In genomic region chr4:137421796-137422195, GRCh38 we compare ENCODE assay signal across 22 cellular contexts.
DNase-seq lines count a peak whose midpoint lies in the region; ATAC-seq and TF ChIP-seq lines count a peak whose summit lies in the region.
"Had no signal": no experiment of that assay in that cellular context is flagged by ENCODE, and none has a peak within 500 bp of the region (broad histone marks: within the 10 kb centered on the region; RNA-seq: fewer than 3 reads in every experiment).

No MANE protein-coding gene starts in this region.

- TF ChIP-seq CTCF in astrocyte of the spinal cord (IDR thresholded peaks at IDR 0.05; ENCODE audit: low read depth, low read length): no peak
- TF ChIP-seq CTCF in CD4-positive, alpha-beta T cell (IDR thresholded peaks at IDR 0.05): no peak

- intact Hi-C loops in CD4-positive, alpha-beta T cell (cut with DNase I, micrococcal nuclease): no loop called here

- CTCF ChIA-PET in CD4-positive, alpha-beta T cell (lab: Charles Lee): no interaction called here

- no peaks in the 10 kb centered on the region for H3K9me3 ChIP-seq in CD4-positive, alpha-beta T cell (ENCODE audit: control insufficient read depth, low read length)
- H3K9me3 ChIP-seq: heart left ventricle had no signal

- no peak for ATAC-seq in CD4-positive, alpha-beta T cell (ENCODE audit: poor library complexity)
- ATAC-seq in HG03457 (IDR thresholded peaks at IDR 0.05; ENCODE audit: unreplicated experiment): no peak
- ATAC-seq: esophagus mucosa; heart left ventricle; left lobe of liver; stimulated activated naive B cell treated with anti-CD40 and anti-IgM and Interleukin-4, amounts not matched to agents 10 μg/mL and 1 μg/mL and 100 μg/mL, for 72 hours had no signal

- peaks cover 12% of the 10 kb centered on the region for H3K9me3 Mint-ChIP-seq in CD4-positive, alpha-beta T cell
- H3K9me3 Mint-ChIP-seq: GM23338 had no signal

- no peak overlapping the region for H3K4me3 Mint-ChIP-seq in CD4-positive, alpha-beta T cell
- H3K4me3 Mint-ChIP-seq: activated naive CD8-positive, alpha-beta T cell treated with anti-CD3 and anti-CD28 coated beads, Interleukin-2, amount 10 ng/mL, durations not matched to agents 7 days and 5 days; CD4-positive, alpha-beta memory T cell; GM23338; stimulated activated naive B cell treated with anti-CD40 and anti-IgM and Interleukin-4, amounts not matched to agents 10 μg/mL and 1 μg/mL and 100 μg/mL, for 72 hours had no signal

- H3K27me3 ChIP-seq in CD4-positive, alpha-beta T cell (ENCODE audit: control insufficient read depth, insufficient read depth, low read length): no peaks in the 10 kb centered on the region
- H3K27me3 ChIP-seq: heart left ventricle, sigmoid colon had no signal

- H3K27me3 Mint-ChIP-seq in CD4-positive, alpha-beta T cell: no peaks in the 10 kb centered on the region
- H3K27me3 Mint-ChIP-seq: activated naive CD8-positive, alpha-beta T cell treated with anti-CD3 and anti-CD28 coated beads, Interleukin-2, amount 10 ng/mL, durations not matched to agents 7 days and 5 days; CD4-positive, alpha-beta memory T cell; stimulated activated naive B cell treated with anti-CD40 and anti-IgM and Interleukin-4, amounts not matched to agents 10 μg/mL and 1 μg/mL and 100 μg/mL, for 72 hours had no signal

- no peaks in the 10 kb centered on the region for H3K36me3 Mint-ChIP-seq in CD4-positive, alpha-beta T cell (ENCODE audit: low read depth)
- H3K36me3 Mint-ChIP-seq: activated naive CD8-positive, alpha-beta T cell treated with anti-CD3 and anti-CD28 coated beads, Interleukin-2, amount 10 ng/mL, durations not matched to agents 7 days and 5 days; CD4-positive, alpha-beta memory T cell; stimulated activated naive B cell treated with anti-CD40 and anti-IgM and Interleukin-4, amounts not matched to agents 10 μg/mL and 1 μg/mL and 100 μg/mL, for 72 hours had no signal

- no peak overlapping the region for H3K27ac ChIP-seq in CD4-positive, alpha-beta T cell (ENCODE audit: low read depth, low read length)
- H3K27ac ChIP-seq: heart left ventricle, sigmoid colon had no signal

- in situ Hi-C loops in astrocyte of the spinal cord (cut with HindIII; ENCODE audit: low sequenced_read_pairs): no loop called here

- no peak overlapping the region for H3K27ac Mint-ChIP-seq in CD4-positive, alpha-beta T cell
- H3K27ac Mint-ChIP-seq: activated naive CD8-positive, alpha-beta T cell treated with anti-CD3 and anti-CD28 coated beads, Interleukin-2, amount 10 ng/mL, durations not matched to agents 7 days and 5 days; CD4-positive, alpha-beta memory T cell; GM23338; stimulated activated naive B cell treated with anti-CD40 and anti-IgM and Interleukin-4, amounts not matched to agents 10 μg/mL and 1 μg/mL and 100 μg/mL, for 72 hours had no signal

- DNase-seq in EH (ENCODE audit: low read depth) (peak; percentile 66), M059J (ENCODE audit: low read depth) (peak; percentile 46), astrocyte of the spinal cord (ENCODE audit: low read depth, low spot score) (peak; percentile 61), myocyte (ENCODE audit: low read depth) (peak; percentile 53), NCI-H2196 (lab: John Stamatoyannopoulos, UW; ENCODE audit: unreplicated experiment) (no peak), activated gamma-delta T cell treated with Interleukin-2 at 50 U/mL for 16 hours (no peak)
- no peak for DNase-seq in CD4-positive, alpha-beta T cell
- DNase-seq: activated CD4-positive, alpha-beta T cell treated with anti-CD3 and anti-CD28 coated beads for 4 hours; activated naive CD8-positive, alpha-beta T cell treated with anti-CD3 and anti-CD28 coated beads, Interleukin-2, amount 10 ng/mL, durations not matched to agents 7 days and 5 days; CD4-positive, alpha-beta memory T cell; DMS153; midbrain; NCI-H1417; NCI-H510A; sigmoid colon; stimulated activated CD4-positive, alpha-beta T cell treated with anti-CD3 and anti-CD28 coated beads, Interleukin-1b, Interleukin-23, amount 100 ng/mL, for 48 hours; stimulated activated naive B cell treated with anti-CD40 and anti-IgM and Interleukin-4, amounts not matched to agents 10 μg/mL and 1 μg/mL and 100 μg/mL, for 72 hours had no signal

- H3K4me3 ChIP-seq in astrocyte of the spinal cord (ENCODE audit: low read depth, low read length): no peak overlapping the region
- H3K4me3 ChIP-seq: heart left ventricle, sigmoid colon had no signal

- POLR2A ChIA-PET in CD4-positive, alpha-beta T cell (lab: Charles Lee): no interaction called here

- no peaks in the 10 kb centered on the region for H3K4me1 Mint-ChIP-seq in CD4-positive, alpha-beta T cell (ENCODE audit: low read depth)
- H3K4me1 Mint-ChIP-seq: activated naive CD8-positive, alpha-beta T cell treated with anti-CD3 and anti-CD28 coated beads, Interleukin-2, amount 10 ng/mL, durations not matched to agents 7 days and 5 days; CD4-positive, alpha-beta memory T cell; GM23338; stimulated activated naive B cell treated with anti-CD40 and anti-IgM and Interleukin-4, amounts not matched to agents 10 μg/mL and 1 μg/mL and 100 μg/mL, for 72 hours had no signal

Comparison
In these comparisons a context has a peak if more than half of its experiments do, and no peak if none do; other contexts are left out.
1. DNase-seq: peak in EH (single experiment), M059J (single experiment), astrocyte of the spinal cord (single experiment) and myocyte (single experiment); none in NCI-H2196 (single experiment), CD4-positive, alpha-beta T cell (0 of 10) and activated gamma-delta T cell treated with Interleukin-2 at 50 U/mL for 16 hours (single experiment).